9 cellular contexts compared by ENCODE assay signal in the genomic region with DNA sequence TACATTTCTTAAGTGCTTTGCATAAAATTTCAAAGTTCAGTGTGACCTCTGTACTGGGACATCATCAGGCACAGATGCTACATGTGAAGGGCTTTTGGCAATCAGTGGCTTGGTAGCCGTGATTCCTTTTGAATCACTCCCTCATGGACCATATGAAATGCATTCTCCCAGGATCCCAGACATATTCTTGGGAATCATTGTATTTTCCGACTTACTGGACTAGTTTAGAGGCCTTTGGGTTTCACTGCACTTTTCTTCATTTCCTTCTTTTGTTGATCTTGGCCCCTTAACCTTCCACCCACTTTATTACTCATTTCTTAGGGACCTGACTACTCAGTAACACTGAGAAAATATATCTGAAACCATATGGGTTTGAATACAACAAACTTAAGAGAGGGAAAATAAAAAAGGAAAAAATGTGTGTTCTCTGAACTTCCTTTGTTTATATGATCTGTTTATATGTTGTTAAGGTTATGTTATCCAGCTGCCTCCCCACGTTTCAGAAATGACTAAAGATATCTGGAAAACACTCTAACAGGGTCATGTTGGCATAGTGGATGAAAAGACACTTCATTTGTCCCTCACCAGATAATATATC. TPM values are rescaled to one million over a fixed set of nuclear protein-coding genes. Genes with fewer than 3 reads are reported as not detected.
A peak's percentile ranks its signal among the peaks of the same experiment; 100 is the strongest.
DNase-seq lines count a peak whose midpoint lies in the region; ATAC-seq and TF ChIP-seq lines count a peak whose summit lies in the region.
"Had no signal": no experiment of that assay in that cellular context is flagged by ENCODE, and none has a peak within 500 bp of the region (broad histone marks: within the 10 kb centered on the region; RNA-seq: fewer than 3 reads in every experiment).

No MANE protein-coding gene starts in this region.

- intact Hi-C loops in ascending aorta (cut with DNase I) (loop anchor here (2.0 to 5.0 kb wide), 2 partner anchors 35 to 42 kb away; partner anchors contain the start of genes HMG20A and PEAK1), left cardiac atrium (cut with DNase I) (no loop called here)

- H3K4me3 ChIP-seq in ascending aorta = no peak overlapping the region

- DNase-seq in GM04503 (ENCODE audit: low read depth) (peak; percentile 74), ascending aorta (ENCODE audit: low spot score in 2 of 2) (no peak), left cardiac atrium (no peak), smooth muscle cell of the brain vasculature (ENCODE audit: low read depth, low spot score) (peak; percentile 55), SK-N-DZ (ENCODE audit: low spot score) (no peak), SHP77 treated with DMSO at 0.1 percent for 48 hours (lab: John Stamatoyannopoulos, UW) (no peak), SHP77 (lab: John Stamatoyannopoulos, UW) (no peak)
- DNase-seq: activated gamma-delta T cell treated with Interleukin-2 at 50 U/mL for 16 hours had no signal

- no peaks in the 10 kb centered on the region for H3K9me3 ChIP-seq in ascending aorta

- TF ChIP-seq CTCF in ascending aorta (IDR thresholded peaks at IDR 0.05) = no peak

- H3K27me3 ChIP-seq in ascending aorta = no peaks in the 10 kb centered on the region

- H3K27ac ChIP-seq in ascending aorta = peak overlapping the region; percentile 68 to 77

- peak; percentile 68 to 84 for ATAC-seq in left cardiac atrium
- no peak for ATAC-seq in GM21360 (IDR thresholded peaks at IDR 0.05; ENCODE audit: unreplicated experiment)

- H3K4me1 ChIP-seq in ascending aorta = peaks cover 0 to 27% of the 10 kb centered on the region in 2 donors

- no peaks in the 10 kb centered on the region for H3K36me3 ChIP-seq in ascending aorta

RNA-seq across cellular contexts. Expression of gene HMG20A, which starts 35.1 kb away (rescaled TPM):
- 17.7 TPM for total RNA-seq in ascending aorta
- total RNA-seq in left cardiac atrium = 10 to 100 TPM; 33.5 to 36.3 TPM
- polyA plus RNA-seq in SK-N-DZ (2014; cell fraction: cytosol; rRNA removed) = 29.4 and 40.4 TPM in 2 replicates
- 21.9 and 31.1 TPM in 2 replicates for polyA plus RNA-seq in SK-N-DZ (2014; cell fraction: nucleus; rRNA removed)

RNA-seq across cellular contexts. Expression of gene PEAK1, which starts 35.9 kb away (rescaled TPM):
- total RNA-seq in ascending aorta (53.7 TPM), left cardiac atrium (10 to 100 TPM; 59.0 to 71.7 TPM)
- polyA plus RNA-seq in SK-N-DZ (2014; cell fraction: cytosol; rRNA removed) = 2.6 and 4.0 TPM in 2 replicates
- 3.2 and 10.9 TPM in 2 replicates for polyA plus RNA-seq in SK-N-DZ (2014; cell fraction: nucleus; rRNA removed)

Comparison
In these comparisons a context has a peak if more than half of its experiments do, and no peak if none do; other contexts are left out.
1. DNase-seq: peak in GM04503 (single experiment) and smooth muscle cell of the brain vasculature (single experiment); none in ascending aorta (0 of 2), left cardiac atrium (single experiment), SK-N-DZ (single experiment), SHP77 treated with DMSO at 0.1 percent for 48 hours (single experiment) and SHP77 (0 of 2).